18 cellular contexts compared by ENCODE assay signal in the genomic region with DNA sequence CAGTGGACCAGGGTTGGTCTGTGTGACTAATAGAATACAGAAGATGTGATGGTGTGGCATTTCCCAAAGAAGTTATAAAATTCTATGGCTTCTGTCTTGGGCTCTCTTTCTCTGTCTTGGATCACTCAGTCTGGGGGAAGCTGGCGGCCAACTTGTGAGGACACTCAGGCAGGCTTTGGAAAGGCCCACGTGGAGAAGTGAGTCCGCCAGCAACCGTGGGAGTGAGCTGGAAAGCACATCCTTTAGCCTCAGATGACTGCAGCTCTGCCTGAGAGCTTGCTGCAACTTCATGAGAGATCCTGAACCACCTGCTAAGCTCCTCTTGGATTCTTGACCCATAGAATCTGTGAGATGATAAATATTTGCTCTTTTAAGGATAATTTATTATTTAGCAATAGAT.
"Had no signal": no experiment of that assay in that cellular context is flagged by ENCODE, and none has a peak within 500 bp of the region (broad histone marks: within the 10 kb centered on the region; RNA-seq: fewer than 3 reads in every experiment).

No MANE protein-coding gene starts in this region.

- H3K9ac ChIP-seq: parathyroid adenoma had no signal

- ATAC-seq: left lung had no signal

- H3K27me3 ChIP-seq: esophagus squamous epithelium, left lung had no signal

- H2AFZ ChIP-seq: parathyroid adenoma had no signal

- H3K4me3 ChIP-seq: esophagus squamous epithelium, left lung, lung, stomach had no signal

- H3K27ac Mint-ChIP-seq: dendritic cell treated with granulocyte-macrophage colony-stimulating factor and Interleukin-4, amounts not matched to agents 40 ng/mL and 50 ng/mL, for 4 days; nephron had no signal

- H3K27ac ChIP-seq: esophagus squamous epithelium, left lung, parathyroid adenoma, stomach had no signal

- H3K79me2 ChIP-seq: parathyroid adenoma had no signal

- H3K9me3 Mint-ChIP-seq: dendritic cell treated with granulocyte-macrophage colony-stimulating factor and Interleukin-4, amounts not matched to agents 40 ng/mL and 50 ng/mL, for 4 days; naive B cell; nephron had no signal

- H3K4me3 Mint-ChIP-seq: dendritic cell treated with granulocyte-macrophage colony-stimulating factor and Interleukin-4, amounts not matched to agents 40 ng/mL and 50 ng/mL, for 4 days; naive B cell; nephron had no signal

- H3K9me3 ChIP-seq: esophagus squamous epithelium, left lung, stomach had no signal

- DNase-seq: cerebellar nuclear complex; esophagus squamous epithelium; foreskin fibroblast; islet precursor cell; left lung; mesenchymal stem cell; midbrain; naive B cell; small intestine; stimulated activated CD4-positive, alpha-beta T cell treated with anti-CD3 and anti-CD28 coated beads, Interleukin-12 subunit alpha, Interleukin-12 subunit beta, amount 100 ng/mL, for 4 hours; stimulated activated naive CD4-positive, alpha-beta T cell; stomach; substantia nigra; trophoblast cell had no signal

- H3K36me3 ChIP-seq: esophagus squamous epithelium, left lung, stomach had no signal

- H3K4me1 ChIP-seq: esophagus squamous epithelium, left lung, parathyroid adenoma, stomach had no signal

- H3K36me3 Mint-ChIP-seq: naive B cell had no signal

- H3K27me3 Mint-ChIP-seq: naive B cell had no signal
